ENCODE assay signal across 18 cellular contexts in genomic region chr12:121461048-121461447, GRCh38.
DNase-seq lines count a peak whose midpoint lies in the region; ATAC-seq lines count a peak whose summit lies in the region.
"Had no signal": no experiment of that assay in that cellular context is flagged by ENCODE, and none has a peak within 500 bp of the region (broad histone marks: within the 10 kb centered on the region; RNA-seq: fewer than 3 reads in every experiment).

No MANE protein-coding gene starts in this region.

- H3K36me3 ChIP-seq in effector memory CD4-positive, alpha-beta T cell (ENCODE audit: control insufficient read depth, insufficient read depth, low read length) = no peaks in the 10 kb centered on the region
- H3K36me3 ChIP-seq: gastroesophageal sphincter, MG63, neutrophil, uterus had no signal

- no peak overlapping the region for H3K4me3 ChIP-seq in effector memory CD4-positive, alpha-beta T cell (ENCODE audit: insufficient read depth, low read depth, low read length, poor library complexity, severe bottlenecking)
- H3K4me3 ChIP-seq: gastroesophageal sphincter, GM23338, MG63, uterus had no signal

- DNase-seq in activated naive CD4-positive, alpha-beta T cell treated with anti-CD3 and anti-CD28 coated beads for 36 hours = peak; percentile 21
- no peak for DNase-seq in activated naive CD4-positive, alpha-beta T cell (lab: John Stamatoyannopoulos, UW)
- DNase-seq in NOMO-1 (lab: John Stamatoyannopoulos, UW; ENCODE audit: unreplicated experiment in 2 of 2) (peak; percentile 47 to 87), posterior vena cava (ENCODE audit: low spot score) (peak; percentile 70), NCI-H1105 (lab: John Stamatoyannopoulos, UW) (no peak), dermis blood vessel endothelial cell (no peak)
- DNase-seq in central memory CD8-positive, alpha-beta T cell (ENCODE audit: low spot score in 2 of 2) = no peak
- DNase-seq in effector memory CD4-positive, alpha-beta T cell = no peak
- DNase-seq: ACHN; COR-L47; MG63; NCI-H2081 treated with DMSO at 0.1 percent for 48 hours; stimulated activated naive CD4-positive, alpha-beta T cell; uterus; WERI-Rb-1 had no signal

- no peaks in the 10 kb centered on the region for H3K27me3 Mint-ChIP-seq in activated naive CD4-positive, alpha-beta T cell treated with anti-CD3 and anti-CD28 coated beads for 36 hours (ENCODE audit: low read depth)
- no peaks in the 10 kb centered on the region for H3K27me3 Mint-ChIP-seq in central memory CD8-positive, alpha-beta T cell

- peaks cover 6% of the 10 kb centered on the region for H3K4me1 ChIP-seq in effector memory CD4-positive, alpha-beta T cell (ENCODE audit: control insufficient read depth, insufficient read depth, low read length, poor library complexity, severe bottlenecking)
- H3K4me1 ChIP-seq: uterus had no signal

- no peak for ATAC-seq in central memory CD8-positive, alpha-beta T cell (replicated peaks; ENCODE audit: extremely low read depth, poor library complexity, severe bottlenecking)
- ATAC-seq: gastroesophageal sphincter, GM23338 had no signal

- no peak overlapping the region for H3K27ac ChIP-seq in effector memory CD4-positive, alpha-beta T cell (ENCODE audit: insufficient read depth, low read length, poor library complexity, severe bottlenecking)
- H3K27ac ChIP-seq: gastroesophageal sphincter, neutrophil, uterus, WERI-Rb-1 had no signal

- intact Hi-C loops in activated naive CD4-positive, alpha-beta T cell treated with anti-CD3 and anti-CD28 coated beads for 36 hours (cut with micrococcal nuclease) = loop anchor here (10.0 kb wide), 1 partner anchor 224 kb away; no protein-coding TSS in a partner anchor
- intact Hi-C loops in posterior vena cava (cut with DNase I) = no loop called here

- no peaks in the 10 kb centered on the region for H3K27me3 ChIP-seq in effector memory CD4-positive, alpha-beta T cell (replicated peaks; ENCODE audit: control insufficient read depth, insufficient read depth, low read length, poor library complexity, severe bottlenecking)
- H3K27me3 ChIP-seq: gastroesophageal sphincter, MG63, neutrophil, uterus had no signal

- no peaks in the 10 kb centered on the region for H3K9me3 Mint-ChIP-seq in activated naive CD4-positive, alpha-beta T cell treated with anti-CD3 and anti-CD28 coated beads for 36 hours
- no peaks in the 10 kb centered on the region for H3K9me3 Mint-ChIP-seq in central memory CD8-positive, alpha-beta T cell
- H3K9me3 Mint-ChIP-seq: GM23338 had no signal

- H3K9me3 ChIP-seq in effector memory CD4-positive, alpha-beta T cell (ENCODE audit: control insufficient read depth, low read length) = no peaks in the 10 kb centered on the region
- H3K9me3 ChIP-seq: gastroesophageal sphincter, MG63, neutrophil, uterus had no signal

- peaks cover 1% of the 10 kb centered on the region for H3K36me3 Mint-ChIP-seq in activated naive CD4-positive, alpha-beta T cell treated with anti-CD3 and anti-CD28 coated beads for 36 hours (ENCODE audit: low read depth)
- H3K36me3 Mint-ChIP-seq in central memory CD8-positive, alpha-beta T cell (ENCODE audit: insufficient read depth) = peaks cover 6% of the 10 kb centered on the region

- H3K4me1 Mint-ChIP-seq in activated naive CD4-positive, alpha-beta T cell treated with anti-CD3 and anti-CD28 coated beads for 36 hours (ENCODE audit: low read depth) = peaks cover 55% of the 10 kb centered on the region
- peaks cover 56% of the 10 kb centered on the region for H3K4me1 Mint-ChIP-seq in central memory CD8-positive, alpha-beta T cell

- H3K27ac Mint-ChIP-seq in activated naive CD4-positive, alpha-beta T cell treated with anti-CD3 and anti-CD28 coated beads for 36 hours = no peak overlapping the region
- H3K27ac Mint-ChIP-seq in central memory CD8-positive, alpha-beta T cell (ENCODE audit: low read depth) = peak overlapping the region; percentile 47

- no peak overlapping the region for H3K4me3 Mint-ChIP-seq in activated naive CD4-positive, alpha-beta T cell treated with anti-CD3 and anti-CD28 coated beads for 36 hours
- H3K4me3 Mint-ChIP-seq in central memory CD8-positive, alpha-beta T cell = no peak overlapping the region
- H3K4me3 Mint-ChIP-seq: GM23338 had no signal

- CTCF ChIA-PET in activated naive CD4-positive, alpha-beta T cell treated with anti-CD3 and anti-CD28 coated beads for 36 hours (lab: Charles Lee) = interaction anchor here (0.8 to 1.0 kb wide), 3 partner anchors 34 to 126 kb away, joined by 3 to 5 read pairs (median 4); no protein-coding TSS in a partner anchor

Comparison
In these comparisons a context has a peak if more than half of its experiments do, and no peak if none do; other contexts are left out.
1. DNase-seq: peak in activated naive CD4-positive, alpha-beta T cell treated with anti-CD3 and anti-CD28 coated beads for 36 hours (single experiment), NOMO-1 (2 of 2) and posterior vena cava (single experiment); none in activated naive CD4-positive, alpha-beta T cell (0 of 4), central memory CD8-positive, alpha-beta T cell (0 of 2), effector memory CD4-positive, alpha-beta T cell (0 of 3), NCI-H1105 (single experiment) and dermis blood vessel endothelial cell (single experiment).